8 cellular contexts compared by ENCODE assay signal in the genomic region with DNA sequence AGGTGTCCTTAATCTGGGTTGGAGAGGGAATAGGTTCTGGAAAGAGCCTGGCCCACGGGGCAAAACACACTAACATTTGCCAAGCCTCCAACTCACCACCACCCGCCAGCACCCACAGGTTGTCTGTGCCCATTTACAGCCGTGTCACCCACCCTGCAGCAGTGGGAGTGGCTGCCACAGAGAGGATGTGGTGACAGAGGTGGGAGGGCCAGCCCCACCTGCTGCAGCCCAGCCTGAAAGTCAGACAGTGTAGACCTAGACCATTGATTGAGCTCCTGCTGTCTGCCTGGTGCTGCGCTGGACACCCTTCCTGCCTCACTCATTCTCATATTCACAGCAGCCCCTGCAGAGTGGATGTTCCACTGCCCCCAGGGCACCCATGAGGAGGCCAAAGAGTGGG. TPM values are rescaled to one million over a fixed set of nuclear protein-coding genes. Genes with fewer than 3 reads are reported as not detected.
DNase-seq lines count a peak whose midpoint lies in the region; ATAC-seq lines count a peak whose summit lies in the region.

No MANE protein-coding gene starts in this region.

- peaks cover 55% of the 10 kb centered on the region for H3K36me3 ChIP-seq in effector memory CD4-positive, alpha-beta T cell (ENCODE audit: control insufficient read depth, insufficient read depth, low read length)
- peaks cover 36% of the 10 kb centered on the region for H3K36me3 ChIP-seq in SJCRH30

- peak overlapping the region; percentile 7; the same call in 1 of the 2 replicates for H3K4me3 ChIP-seq in Jurkat, Clone E6-1 (ENCODE audit: low read length)
- no peak overlapping the region for H3K4me3 ChIP-seq in effector memory CD4-positive, alpha-beta T cell (ENCODE audit: insufficient read depth, low read depth, low read length, poor library complexity, severe bottlenecking)
- no peak overlapping the region for H3K4me3 ChIP-seq in SJCRH30

- H3K27me3 ChIP-seq in effector memory CD4-positive, alpha-beta T cell (replicated peaks; ENCODE audit: control insufficient read depth, insufficient read depth, low read length, poor library complexity, severe bottlenecking) = no peaks in the 10 kb centered on the region
- H3K27me3 ChIP-seq in SJCRH30 = no peaks in the 10 kb centered on the region

- no peaks in the 10 kb centered on the region for H3K27me3 Mint-ChIP-seq in activated CD4-positive, alpha-beta memory T cell treated with anti-CD3 and anti-CD28 coated beads, Interleukin-2, amount 10 ng/mL, durations not matched to agents 7 days and 5 days

- H3K9me3 Mint-ChIP-seq in activated CD4-positive, alpha-beta memory T cell treated with anti-CD3 and anti-CD28 coated beads, Interleukin-2, amount 10 ng/mL, durations not matched to agents 7 days and 5 days = peaks cover 27% of the 10 kb centered on the region

- peaks cover 8% of the 10 kb centered on the region for H3K9me3 ChIP-seq in effector memory CD4-positive, alpha-beta T cell (ENCODE audit: control insufficient read depth, low read length)
- no peaks in the 10 kb centered on the region for H3K9me3 ChIP-seq in SJCRH30 (replicated peaks)

- peaks cover 47% of the 10 kb centered on the region for H3K4me1 ChIP-seq in effector memory CD4-positive, alpha-beta T cell (ENCODE audit: control insufficient read depth, insufficient read depth, low read length, poor library complexity, severe bottlenecking)
- peaks cover 2% of the 10 kb centered on the region for H3K4me1 ChIP-seq in SJCRH30

- CTCF ChIA-PET in activated CD4-positive, alpha-beta memory T cell treated with anti-CD3 and anti-CD28 coated beads, Interleukin-2, amount 10 ng/mL, durations not matched to agents 7 days and 5 days (lab: Charles Lee) = interaction anchor here (0.5 to 1.4 kb wide), 15 partner anchors 10 to 273 kb away, joined by 3 to 5 read pairs (median 4); partner anchors contain the start of gene KDM8

- no peak for ATAC-seq in GM21367 (IDR thresholded peaks at IDR 0.05; ENCODE audit: unreplicated experiment)
- no peak for ATAC-seq in GM21576 (IDR thresholded peaks at IDR 0.05; ENCODE audit: unreplicated experiment)

- peak; percentile 80 for DNase-seq in Jurkat, Clone E6-1 (ENCODE audit: low read depth, low spot score)
- DNase-seq in activated CD4-positive, alpha-beta memory T cell treated with anti-CD3 and anti-CD28 coated beads, Interleukin-2, amount 10 ng/mL, durations not matched to agents 7 days and 5 days = peak; percentile 84
- DNase-seq in effector memory CD4-positive, alpha-beta T cell = peak; percentile 68 to 84 (median 82)
- peak; percentile 56 for DNase-seq in stimulated activated CD8-positive, alpha-beta memory T cell treated with anti-CD3 and anti-CD28 coated beads, Interleukin-4, amount 100 ng/mL, for 24 hours (ENCODE audit: low read depth)
- DNase-seq in NCI-H1417 (lab: John Stamatoyannopoulos, UW) (no peak), SJCRH30 (no peak)

- H3K27ac Mint-ChIP-seq in activated CD4-positive, alpha-beta memory T cell treated with anti-CD3 and anti-CD28 coated beads, Interleukin-2, amount 10 ng/mL, durations not matched to agents 7 days and 5 days = peak overlapping the region; percentile 87

- peaks cover 59% of the 10 kb centered on the region for H3K4me1 Mint-ChIP-seq in activated CD4-positive, alpha-beta memory T cell treated with anti-CD3 and anti-CD28 coated beads, Interleukin-2, amount 10 ng/mL, durations not matched to agents 7 days and 5 days

- peak overlapping the region; percentile 58 for H3K27ac ChIP-seq in effector memory CD4-positive, alpha-beta T cell (ENCODE audit: insufficient read depth, low read length, poor library complexity, severe bottlenecking)
- H3K27ac ChIP-seq in SJCRH30 = no peak overlapping the region

- H3K4me3 Mint-ChIP-seq in activated CD4-positive, alpha-beta memory T cell treated with anti-CD3 and anti-CD28 coated beads, Interleukin-2, amount 10 ng/mL, durations not matched to agents 7 days and 5 days = no peak overlapping the region

- POLR2A ChIA-PET in activated CD4-positive, alpha-beta memory T cell treated with anti-CD3 and anti-CD28 coated beads, Interleukin-2, amount 10 ng/mL, durations not matched to agents 7 days and 5 days (lab: Charles Lee) = interaction anchor here (0.7 to 2.6 kb wide), 10 partner anchors 9 to 272 kb away, joined by 3 to 18 read pairs (median 4); no protein-coding TSS in a partner anchor

- peaks cover 92% of the 10 kb centered on the region for H3K36me3 Mint-ChIP-seq in activated CD4-positive, alpha-beta memory T cell treated with anti-CD3 and anti-CD28 coated beads, Interleukin-2, amount 10 ng/mL, durations not matched to agents 7 days and 5 days (ENCODE audit: low read depth)

RNA-seq across cellular contexts. Expression of gene IL21R, which starts 44.7 kb away (rescaled TPM):
- polyA plus RNA-seq in Jurkat, Clone E6-1 (2012; ENCODE audit: insufficient read depth, insufficient read length) = 0.55 TPM
- total RNA-seq in activated CD4-positive, alpha-beta memory T cell treated with anti-CD3 and anti-CD28 coated beads, Interleukin-2, amount 10 ng/mL, durations not matched to agents 7 days and 5 days = 10 to 100 TPM; 29.2 to 29.5 TPM
- 3.8 and 4.6 TPM in 2 replicates for total RNA-seq in SJCRH30 (2014; rRNA removed; shearing (Covaris generic))

Comparison
In these comparisons a context has a peak if more than half of its experiments do, and no peak if none do; other contexts are left out.
1. DNase-seq: peak in Jurkat, Clone E6-1 (single experiment), activated CD4-positive, alpha-beta memory T cell treated with anti-CD3 and anti-CD28 coated beads, Interleukin-2, amount 10 ng/mL, durations not matched to agents 7 days and 5 days (single experiment), effector memory CD4-positive, alpha-beta T cell (3 of 3) and stimulated activated CD8-positive, alpha-beta memory T cell treated with anti-CD3 and anti-CD28 coated beads, Interleukin-4, amount 100 ng/mL, for 24 hours (single experiment); none in NCI-H1417 (0 of 3) and SJCRH30 (0 of 2).